In genomic region chr7:44117801-44118429, GRCh38 we compare ENCODE assay signal across 25 cellular contexts. TPM values are rescaled to one million over a fixed set of nuclear protein-coding genes. Genes with fewer than 3 reads are reported as not detected.
"Had no signal": no experiment of that assay in that cellular context is flagged by ENCODE, and none has a peak within 500 bp of the region (broad histone marks: within the 10 kb centered on the region; RNA-seq: fewer than 3 reads in every experiment).

No MANE protein-coding gene starts in this region.

- ATAC-seq: activated CD4-positive, CD25-positive, alpha-beta regulatory T cell treated with anti-CD3 and anti-CD28 coated beads, Interleukin-2, amount 50 U/mL, for 24 hours; activated T-helper 17 cell treated with anti-CD3 and anti-CD28 coated beads, Interleukin-2, amount 50 U/mL, for 72 hours; body of pancreas; left lung; naive thymus-derived CD8-positive, alpha-beta T cell; right cardiac atrium; stimulated activated naive CD8-positive, alpha-beta T cell treated with anti-CD3 and anti-CD28 coated beads, Interleukin-15, amount 100 ng/mL, for 72 hours had no signal

- H3K27ac ChIP-seq: body of pancreas, cardiac muscle cell, epithelial cell of prostate, left lung, neutrophil, parathyroid adenoma, tibial artery, VCaP had no signal

- H3K9me3 ChIP-seq: body of pancreas, left lung, neutrophil, tibial artery had no signal

- H3K27me3 ChIP-seq: body of pancreas, cardiac muscle cell, left lung, neutrophil, tibial artery had no signal

- H3K36me3 ChIP-seq: neutrophil had no signal

- H3K27me3 Mint-ChIP-seq: activated CD4-positive, alpha-beta memory T cell treated with anti-CD3 and anti-CD28 coated beads, Interleukin-2, amount 10 ng/mL, durations not matched to agents 7 days and 5 days; activated CD4-positive, alpha-beta T cell treated with anti-CD3 and anti-CD28 coated beads, Interleukin-2, amount 10 ng/mL, durations not matched to agents 24 days and 14 days; activated naive CD8-positive, alpha-beta T cell; activated T-helper 17 cell treated with anti-CD3 and anti-CD28 coated beads, Interleukin-2, amount 50 U/mL, for 72 hours; naive thymus-derived CD8-positive, alpha-beta T cell; stimulated activated naive CD8-positive, alpha-beta T cell treated with anti-CD3 and anti-CD28 coated beads, Interleukin-15, amount 100 ng/mL, for 72 hours had no signal

- H3K4me3 ChIP-seq: body of pancreas, cardiac muscle cell, left lung, lung, tibial artery had no signal

- H3K27ac Mint-ChIP-seq: activated CD4-positive, alpha-beta memory T cell treated with anti-CD3 and anti-CD28 coated beads, Interleukin-2, amount 10 ng/mL, durations not matched to agents 7 days and 5 days; activated CD4-positive, alpha-beta T cell treated with anti-CD3 and anti-CD28 coated beads, Interleukin-2, amount 10 ng/mL, durations not matched to agents 24 days and 14 days; activated T-helper 17 cell treated with anti-CD3 and anti-CD28 coated beads, Interleukin-2, amount 50 U/mL, for 72 hours; stimulated activated naive CD8-positive, alpha-beta T cell treated with anti-CD3 and anti-CD28 coated beads, Interleukin-15, amount 100 ng/mL, for 72 hours had no signal

- H3K9me3 Mint-ChIP-seq: activated CD4-positive, alpha-beta memory T cell treated with anti-CD3 and anti-CD28 coated beads, Interleukin-2, amount 10 ng/mL, durations not matched to agents 7 days and 5 days; activated CD4-positive, alpha-beta T cell treated with anti-CD3 and anti-CD28 coated beads, Interleukin-2, amount 10 ng/mL, durations not matched to agents 24 days and 14 days; activated T-helper 17 cell treated with anti-CD3 and anti-CD28 coated beads, Interleukin-2, amount 50 U/mL, for 72 hours; naive thymus-derived CD8-positive, alpha-beta T cell; stimulated activated naive CD8-positive, alpha-beta T cell treated with anti-CD3 and anti-CD28 coated beads, Interleukin-15, amount 100 ng/mL, for 72 hours had no signal

- DNase-seq: activated CD4-positive, alpha-beta memory T cell treated with anti-CD3 and anti-CD28 coated beads, Interleukin-2, amount 10 ng/mL, durations not matched to agents 7 days and 5 days; activated CD4-positive, alpha-beta T cell treated with anti-CD3 and anti-CD28 coated beads, Interleukin-2, amount 10 ng/mL, durations not matched to agents 24 days and 14 days; activated naive CD4-positive, alpha-beta T cell; amygdala; body of pancreas; left lung; naive thymus-derived CD8-positive, alpha-beta T cell; stimulated activated CD4-positive, alpha-beta T cell treated with anti-CD3 and anti-CD28 coated beads, Interleukin-12 subunit alpha, Interleukin-12 subunit beta, amount 100 ng/mL, for 4 hours; stimulated activated CD4-positive, alpha-beta T cell treated with anti-CD3 and anti-CD28 coated beads, Interleukin-4, amount 100 ng/mL, for 4 hours; stimulated activated naive CD8-positive, alpha-beta T cell treated with anti-CD3 and anti-CD28 coated beads, Interleukin-15, amount 100 ng/mL, for 72 hours; tibial artery had no signal

- H3K4me3 Mint-ChIP-seq: activated CD4-positive, alpha-beta memory T cell treated with anti-CD3 and anti-CD28 coated beads, Interleukin-2, amount 10 ng/mL, durations not matched to agents 7 days and 5 days; activated CD4-positive, alpha-beta T cell treated with anti-CD3 and anti-CD28 coated beads, Interleukin-2, amount 10 ng/mL, durations not matched to agents 24 days and 14 days; activated naive CD8-positive, alpha-beta T cell; activated T-helper 17 cell treated with anti-CD3 and anti-CD28 coated beads, Interleukin-2, amount 50 U/mL, for 72 hours had no signal

- H2AFZ ChIP-seq: parathyroid adenoma had no signal

- H3K9ac ChIP-seq: parathyroid adenoma had no signal

RNA-seq across cellular contexts. Expression of gene MYL7, which starts 23.2 kb away (rescaled TPM):
- total RNA-seq: activated CD4-positive, alpha-beta memory T cell treated with anti-CD3 and anti-CD28 coated beads, Interleukin-2, amount 10 ng/mL, durations not matched to agents 7 days and 5 days; activated CD4-positive, alpha-beta T cell treated with anti-CD3 and anti-CD28 coated beads, Interleukin-2, amount 10 ng/mL, durations not matched to agents 24 days and 14 days; activated T-helper 17 cell treated with anti-CD3 and anti-CD28 coated beads, Interleukin-2, amount 50 U/mL, for 72 hours; body of pancreas; cerebellum; naive thymus-derived CD8-positive, alpha-beta T cell; pulmonary artery endothelial cell; T-helper 2 cell treated with Interferon-gamma antibody and Interleukin-4, amounts not matched to agents 100 ng/mL and 5 ng/mL, for 36 hours had no signal
- polyA plus RNA-seq: naive thymus-derived CD8-positive, alpha-beta T cell had no signal

RNA-seq across cellular contexts. Expression of gene PGAM2, which starts 52.5 kb away (rescaled TPM):
- total RNA-seq: kidney epithelial cell, pulmonary artery endothelial cell had no signal
- polyA plus RNA-seq: naive thymus-derived CD8-positive, alpha-beta T cell had no signal
